In the genomic region with DNA sequence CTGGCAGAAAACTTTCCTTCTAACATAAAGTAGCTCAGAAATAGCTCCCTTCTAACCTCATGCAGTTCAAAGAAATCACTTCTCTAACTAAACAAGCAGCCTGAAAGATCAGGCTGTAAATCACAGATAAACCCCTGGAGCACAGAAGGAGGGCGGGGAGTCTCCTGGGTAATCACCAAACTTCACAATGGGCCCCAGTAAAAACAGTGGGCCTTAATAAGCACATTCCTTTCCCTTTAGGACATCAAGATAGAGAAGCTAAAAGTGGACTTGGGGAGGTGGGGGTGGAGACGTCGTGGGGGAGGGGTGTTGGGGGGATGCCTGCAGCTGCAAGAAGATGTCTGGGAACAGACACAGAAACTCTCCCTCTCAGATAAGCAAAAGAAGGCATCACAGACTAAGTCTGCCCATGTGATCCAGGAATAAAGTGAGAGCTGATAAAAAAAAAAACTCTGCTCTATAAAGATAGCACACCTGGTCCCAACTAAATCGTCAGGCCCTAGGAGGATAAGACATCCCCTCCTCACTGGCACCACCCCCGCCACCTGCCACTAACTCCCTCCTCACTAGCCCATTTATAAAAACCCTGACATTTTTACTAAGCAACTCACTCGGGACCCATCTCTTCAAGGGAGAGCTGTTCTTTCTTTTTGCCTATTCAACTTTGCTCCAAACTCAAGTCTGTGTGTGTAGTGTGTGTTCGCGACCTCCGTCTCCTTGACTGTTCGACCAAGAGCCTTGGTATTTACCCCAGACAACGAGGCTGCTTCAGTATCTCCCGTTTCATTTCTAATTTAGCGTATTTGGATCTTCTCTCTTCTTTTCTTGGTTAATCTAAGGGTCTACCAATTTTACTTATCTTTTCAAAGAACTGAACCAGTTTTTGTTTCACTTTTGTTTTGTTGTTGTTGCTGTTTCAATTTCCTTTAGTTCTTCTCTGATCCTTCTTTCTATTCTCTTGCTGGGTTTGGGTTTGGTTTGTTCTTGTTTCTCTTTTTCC, we compare ENCODE assay signal across 8 cellular contexts. TPM values are rescaled to one million over a fixed set of nuclear protein-coding genes. Genes with fewer than 3 reads are reported as not detected.
DNase-seq lines count a peak whose midpoint lies in the region; ATAC-seq and TF ChIP-seq lines count a peak whose summit lies in the region.

No MANE protein-coding gene starts in this region.

- H3K27me3 ChIP-seq in OCI-LY3 (ENCODE audit: low read depth, low read length) = no peaks in the 10 kb centered on the region
- no peaks in the 10 kb centered on the region for H3K27me3 ChIP-seq in dorsolateral prefrontal cortex
- no peaks in the 10 kb centered on the region for H3K27me3 ChIP-seq in lung (ENCODE audit: control insufficient read depth, insufficient read depth)
- H3K27me3 ChIP-seq in upper lobe of left lung = no peaks in the 10 kb centered on the region

- TF ChIP-seq CTCF in OCI-LY3 (IDR thresholded peaks at IDR 0.05; ENCODE audit: low read depth, low read length) (no peak), dorsolateral prefrontal cortex (IDR thresholded peaks at IDR 0.05 in 54 of 56, conservative IDR thresholded peaks at IDR 0.05 in 2 of 56; ENCODE audit: low read depth in 1 of 56, partially characterized antibody in 56 of 56) (no peak), lung (IDR thresholded peaks at IDR 0.05; ENCODE audit: control extremely low read depth, extremely low read depth) (no peak), upper lobe of left lung (IDR thresholded peaks at IDR 0.05) (no peak)

- intact Hi-C loops in dorsolateral prefrontal cortex (cut with DNase I) = no loop called here

- peaks cover 54% of the 10 kb centered on the region for H4K20me1 ChIP-seq in OCI-LY3 (ENCODE audit: insufficient read depth, low read length)

- TF ChIP-seq POLR2A in upper lobe of left lung (IDR thresholded peaks at IDR 0.05) = peak in 1 of 4 donors; percentile 10

- H3K4me1 ChIP-seq in OCI-LY3 (ENCODE audit: low read length) (peaks cover 42% of the 10 kb centered on the region), lung (ENCODE audit: control insufficient read depth in 2 of 2, insufficient read depth in 2 of 2, low read length in 2 of 2) (peaks cover 5 to 26% of the 10 kb centered on the region in 2 donors), upper lobe of left lung (peaks cover 15 to 40% (median 31%) of the 10 kb centered on the region in 4 donors)

- H3K27ac ChIP-seq in OCI-LY3 (ENCODE audit: low read length) (peak overlapping the region; percentile 60), dorsolateral prefrontal cortex (peak overlapping the region in 53 of 59 donors; percentile 0 to 89 (median 73)), lung (ENCODE audit: low read depth in 1 of 2, low read length in 1 of 2) (peak overlapping the region; percentile 81 to 84), upper lobe of left lung (peak overlapping the region; percentile 81 to 89 (median 84))

- DNase-seq in ACHN (peak; percentile 16), dorsolateral prefrontal cortex (no peak), lung (ENCODE audit: low spot score) (no peak), upper lobe of left lung (no peak), amygdala (lab: John Stamatoyannopoulos, UW) (no peak), cerebellar cortex (ENCODE audit: low spot score) (no peak)

- peak overlapping the region; percentile 78 for H3K4me3 ChIP-seq in OCI-LY3 (ENCODE audit: low read length)
- peak overlapping the region; percentile 8 to 67 (median 44) for H3K4me3 ChIP-seq in dorsolateral prefrontal cortex
- H3K4me3 ChIP-seq in lung = no peak overlapping the region
- peak overlapping the region in 3 of 4 donors; percentile 33 to 50 (median 46) for H3K4me3 ChIP-seq in upper lobe of left lung

- no peaks in the 10 kb centered on the region for H3K9me3 ChIP-seq in OCI-LY3 (ENCODE audit: insufficient read depth, low read length)
- H3K9me3 ChIP-seq in lung (ENCODE audit: control insufficient read depth in 2 of 2, insufficient read depth in 1 of 2, low read length in 1 of 2) = no peaks in the 10 kb centered on the region
- no peaks in the 10 kb centered on the region for H3K9me3 ChIP-seq in upper lobe of left lung

- no peak for TF ChIP-seq EP300 in upper lobe of left lung (IDR thresholded peaks at IDR 0.05)

- in situ Hi-C loops in ACHN (cut with HindIII; ENCODE audit: low pct_ligation_motif_present, low pct_unique_long_range_greater_than_20kb, low sequenced_read_pairs) = no loop called here

- H2AFZ ChIP-seq in OCI-LY3 (ENCODE audit: low read depth, low read length) = no peak overlapping the region

- ATAC-seq in GM19351 (IDR thresholded peaks at IDR 0.05; ENCODE audit: unreplicated experiment) (peak; percentile 41), lung (ENCODE audit: insufficient read depth, low FRiP score) (peak; percentile 35), upper lobe of left lung (ENCODE audit: low FRiP score in 2 of 2) (peak; percentile 51 to 71)

- H3K4me2 ChIP-seq in OCI-LY3 (ENCODE audit: low read length) = peak overlapping the region; percentile 96

- H3K9ac ChIP-seq in OCI-LY3 (ENCODE audit: low read length) = peak overlapping the region; percentile 58

- WGBS in lung, 2 donors = 11 to 15% methylated on average over 13 of the region's 13 CpGs
- 8 to 11% methylated on average over 13 of the region's 13 CpGs for WGBS in upper lobe of left lung, 2 donors

- H3K36me3 ChIP-seq in OCI-LY3 (replicated peaks; ENCODE audit: low read depth, low read length) (peaks cover 5% of the 10 kb centered on the region), lung (ENCODE audit: control insufficient read depth in 2 of 2, insufficient read depth in 2 of 2, low read length in 2 of 2) (no peaks in the 10 kb centered on the region), upper lobe of left lung (no peaks in the 10 kb centered on the region)

- H3K79me2 ChIP-seq in OCI-LY3 (ENCODE audit: low read length) = peaks cover 94% of the 10 kb centered on the region

RNA-seq across cellular contexts. Expression of a gene that starts 31.7 kb away (rescaled TPM):
- total RNA-seq in dorsolateral prefrontal cortex (10 to 100 TPM in 118 of 120 experiments, 1 to 10 TPM in 2; 9.4 to 25.7 (median 18.1) TPM), lung (10 to 100 TPM; 16.8 to 20.0 TPM), upper lobe of left lung (10 to 100 TPM in 3 of 6 donors, 1 to 10 TPM in 3; 3.1 to 19.3 (median 9.0) TPM)
- polyA plus RNA-seq in lung = 10 to 100 TPM; 18.5 to 21.8 TPM
